ENCODE assay signal across 8 cellular contexts in the genomic region with DNA sequence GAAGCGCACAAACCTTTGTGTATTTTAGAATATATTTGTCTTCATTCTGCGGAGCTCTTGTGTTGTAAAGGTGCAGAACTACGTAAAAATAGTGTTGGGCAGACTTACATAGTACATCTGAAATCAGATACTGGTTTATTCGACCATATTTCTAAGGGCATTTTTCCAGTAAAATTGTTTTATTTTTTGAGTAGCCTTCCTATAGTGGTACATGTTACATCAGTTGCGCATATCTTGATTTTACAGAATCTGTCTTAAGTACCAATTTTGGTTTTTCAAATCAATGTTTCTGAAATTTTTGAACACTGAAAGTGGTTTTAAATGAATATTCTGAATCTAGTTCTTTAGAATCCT. TPM values are rescaled to one million over a fixed set of nuclear protein-coding genes. Genes with fewer than 3 reads are reported as not detected.
DNase-seq lines count a peak whose midpoint lies in the region; ATAC-seq and TF ChIP-seq lines count a peak whose summit lies in the region.

No MANE protein-coding gene starts in this region.

- H3K9me3 ChIP-seq in colonic mucosa = no peaks in the 10 kb centered on the region
- H3K9me3 ChIP-seq in naive thymus-derived CD4-positive, alpha-beta T cell (ENCODE audit: control insufficient read depth in 2 of 3, low read length in 3 of 3) = no peaks in the 10 kb centered on the region

- H3K9me3 Mint-ChIP-seq in naive thymus-derived CD4-positive, alpha-beta T cell = peaks cover 0 to 10% (median 0%) of the 10 kb centered on the region in 11 donors

- no peak for ATAC-seq in naive thymus-derived CD4-positive, alpha-beta T cell
- ATAC-seq in GM18505 (IDR thresholded peaks at IDR 0.05; ENCODE audit: unreplicated experiment) = no peak

- peak overlapping the region; percentile 81 to 100 (median 92) for H3K4me3 Mint-ChIP-seq in naive thymus-derived CD4-positive, alpha-beta T cell

- no peak for TF ChIP-seq CTCF in AG10803 (conservative IDR thresholded peaks at IDR 0.05; ENCODE audit: low read length)
- no peak for TF ChIP-seq CTCF in LNCaP clone FGC (IDR thresholded peaks at IDR 0.05; ENCODE audit: control insufficient read depth, extremely low read depth, insufficient read depth)
- TF ChIP-seq CTCF in colonic mucosa (IDR thresholded peaks at IDR 0.05) = no peak

- peaks cover 15% of the 10 kb centered on the region for H3K4me1 ChIP-seq in colonic mucosa
- peaks cover 50 to 53% of the 10 kb centered on the region in 2 donors for H3K4me1 ChIP-seq in naive thymus-derived CD4-positive, alpha-beta T cell (ENCODE audit: control insufficient read depth in 2 of 2, insufficient read depth in 2 of 2, low read length in 2 of 2)

- H3K27me3 ChIP-seq in colonic mucosa = no peaks in the 10 kb centered on the region
- H3K27me3 ChIP-seq in naive thymus-derived CD4-positive, alpha-beta T cell (ENCODE audit: control insufficient read depth in 2 of 2, insufficient read depth in 2 of 2, low read length in 2 of 2) = no peaks in the 10 kb centered on the region

- no peak for TF ChIP-seq POLR2A in GM18505 (IDR thresholded peaks at IDR 0.05; ENCODE audit: borderline replicate concordance, extremely low read depth, insufficient read depth, insufficient read length)

- CTCF ChIA-PET in naive thymus-derived CD4-positive, alpha-beta T cell (lab: Charles Lee) = interaction anchor here (0.6 to 4.7 kb wide), 8 partner anchors 16 to 88 kb away, joined by 3 to 44 read pairs (median 4); a partner anchor contains a TSS

- POLR2A ChIA-PET in naive thymus-derived CD4-positive, alpha-beta T cell (lab: Charles Lee) = interaction anchor here (1.0 to 20.7 kb wide), 10 partner anchors 10 to 86 kb away, joined by 3 to 762 read pairs (median 304); a partner anchor contains a TSS

- H3K27ac Mint-ChIP-seq in naive thymus-derived CD4-positive, alpha-beta T cell = peak overlapping the region; percentile 93 to 99 (median 96)

- intact Hi-C loops in colonic mucosa (cut with DNase I) = loop anchor here (5.0 kb wide), 1 partner anchor 67 kb away; no protein-coding TSS in a partner anchor
- intact Hi-C loops in naive thymus-derived CD4-positive, alpha-beta T cell (cut with micrococcal nuclease) = no loop called here

- H3K36me3 ChIP-seq in colonic mucosa = no peaks in the 10 kb centered on the region
- H3K36me3 ChIP-seq in naive thymus-derived CD4-positive, alpha-beta T cell (ENCODE audit: control insufficient read depth in 2 of 3, insufficient read depth in 3 of 3, low read length in 3 of 3) = peaks cover 13 to 28% (median 21%) of the 10 kb centered on the region in 3 experiments

- peak overlapping the region; percentile 99 for H3K27ac ChIP-seq in colonic mucosa
- H3K27ac ChIP-seq in naive thymus-derived CD4-positive, alpha-beta T cell (ENCODE audit: low read depth, low read length) = peak overlapping the region; percentile 100

- peaks cover 0 to 2% (median 0%) of the 10 kb centered on the region in 5 donors for H3K27me3 Mint-ChIP-seq in naive thymus-derived CD4-positive, alpha-beta T cell

- peaks cover 41 to 71% (median 54%) of the 10 kb centered on the region in 7 donors for H3K4me1 Mint-ChIP-seq in naive thymus-derived CD4-positive, alpha-beta T cell

- H3K4me3 ChIP-seq in AG10803 (ENCODE audit: low read length) = peak overlapping the region; percentile 72
- H3K4me3 ChIP-seq in LNCaP clone FGC (ENCODE audit: low read depth, low read length) = peak overlapping the region; percentile 69
- H3K4me3 ChIP-seq in colonic mucosa = peak overlapping the region; percentile 93
- H3K4me3 ChIP-seq in naive thymus-derived CD4-positive, alpha-beta T cell (ENCODE audit: low read length) = peak overlapping the region; percentile 78

- peaks cover 7 to 44% (median 39%) of the 10 kb centered on the region in 5 donors for H3K36me3 Mint-ChIP-seq in naive thymus-derived CD4-positive, alpha-beta T cell

- H3K9ac ChIP-seq in colonic mucosa (ENCODE audit: low read depth in 2 of 2, low read length in 2 of 2) = peak overlapping the region; percentile 90 to 98

- DNase-seq in AG10803 (ENCODE audit: low read depth) (no peak), LNCaP clone FGC (ENCODE audit: low read depth) (no peak), colonic mucosa (no peak), HCEC 1CT (no peak), OCI-M2 (lab: John Stamatoyannopoulos, UW; ENCODE audit: unreplicated experiment) (no peak), NCI-H774 (lab: John Stamatoyannopoulos, UW) (no peak)
- no peak for DNase-seq in naive thymus-derived CD4-positive, alpha-beta T cell

RNA-seq across cellular contexts. Expression of a gene that starts 15.7 kb away (rescaled TPM):
- total RNA-seq in colonic mucosa = 100 to 1,000 TPM in 1 of 2 donors, 10 to 100 TPM in 1; 87.5 to 121 TPM
- total RNA-seq in naive thymus-derived CD4-positive, alpha-beta T cell = 100 to 1,000 TPM; 144 to 492 (median 393) TPM
- polyA plus RNA-seq in naive thymus-derived CD4-positive, alpha-beta T cell = 100 to 1,000 TPM in 1 of 2 donors, 10 to 100 TPM in 1; 70.0 to 103 TPM
